In the genomic region with DNA sequence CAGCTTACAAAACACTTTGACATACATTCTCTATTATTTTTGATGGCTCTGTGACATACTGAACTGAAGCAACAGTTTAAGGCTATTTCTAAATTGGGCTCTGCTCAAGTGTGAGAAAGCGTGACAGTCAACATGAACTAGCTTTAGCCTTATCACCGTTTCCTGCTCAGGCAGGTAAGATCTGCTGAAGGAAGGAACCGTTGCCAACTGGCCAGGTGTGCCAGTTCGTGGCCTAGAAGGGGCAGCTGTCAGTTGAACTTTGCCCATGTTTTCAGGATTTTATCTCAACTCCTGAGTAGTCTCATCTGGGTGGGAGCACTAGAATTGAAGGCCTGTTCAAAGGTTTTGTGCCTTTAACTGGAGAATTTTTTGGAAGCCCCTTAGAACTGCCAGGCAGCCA, we compare ENCODE assay signal across 12 cellular contexts.
DNase-seq lines count a peak whose midpoint lies in the region; TF ChIP-seq lines count a peak whose summit lies in the region.
"Had no signal": no experiment of that assay in that cellular context is flagged by ENCODE, and none has a peak within 500 bp of the region (broad histone marks: within the 10 kb centered on the region; RNA-seq: fewer than 3 reads in every experiment).

No MANE protein-coding gene starts in this region.

- intact Hi-C loops in colonic mucosa (cut with DNase I) (no loop called here), sigmoid colon (cut with DNase I) (loop anchor here (10.0 kb wide), 1 partner anchor 306 kb away; no protein-coding TSS in a partner anchor), head of caudate nucleus (cut with DNase I) (no loop called here), posterior vena cava (cut with DNase I) (no loop called here)

- H3K27ac ChIP-seq in colonic mucosa (peak overlapping the region; percentile 78), sigmoid colon (peak overlapping the region in 3 of 4 donors; percentile 42 to 73 (median 70))

- WGBS in sigmoid colon, 2 donors, result 11 to 34% methylated on average over 4 of the region's 4 CpGs

- H3K36me3 ChIP-seq in colonic mucosa, result no peaks in the 10 kb centered on the region
- H3K36me3 ChIP-seq in sigmoid colon, result no peaks in the 10 kb centered on the region

- no peak for TF ChIP-seq POLR2A in sigmoid colon (IDR thresholded peaks at IDR 0.05)

- TF ChIP-seq CTCF in colonic mucosa (IDR thresholded peaks at IDR 0.05) (no peak), sigmoid colon (IDR thresholded peaks at IDR 0.05) (no peak)

- no peak for TF ChIP-seq EP300 in sigmoid colon (IDR thresholded peaks at IDR 0.05)

- H3K4me1 ChIP-seq in colonic mucosa (peaks cover 12% of the 10 kb centered on the region), sigmoid colon (peaks cover 0 to 81% (median 69%) of the 10 kb centered on the region in 4 donors)

- peak overlapping the region in 1 of 2 donors; percentile 65 for H3K9ac ChIP-seq in colonic mucosa (ENCODE audit: low read depth in 2 of 2, low read length in 2 of 2)

- H3K9me3 ChIP-seq in colonic mucosa, result no peaks in the 10 kb centered on the region
- no peaks in the 10 kb centered on the region for H3K9me3 ChIP-seq in sigmoid colon

- DNase-seq in NCI-H1417 (lab: John Stamatoyannopoulos, UW) (peak in 2 of 3 experiments; percentile 47 to 69), NCI-H1417 treated with DMSO at 0.1 percent for 48 hours (lab: John Stamatoyannopoulos, UW) (no peak), NCI-H1105 (lab: John Stamatoyannopoulos, UW) (peak; percentile 82), colonic mucosa (peak; percentile 88), sigmoid colon (no peak), head of caudate nucleus (no peak), mesenteric fat pad (ENCODE audit: low spot score) (no peak), posterior vena cava (ENCODE audit: low spot score) (no peak)
- DNase-seq: aorta, foreskin melanocyte, right cardiac atrium, substantia nigra had no signal

- H3K4me3 ChIP-seq in colonic mucosa (no peak overlapping the region), sigmoid colon (no peak overlapping the region)

- H3K27me3 ChIP-seq in colonic mucosa (no peaks in the 10 kb centered on the region), sigmoid colon (no peaks in the 10 kb centered on the region)

Comparison
In these comparisons a context has a peak if more than half of its experiments do, and no peak if none do; other contexts are left out.
1. DNase-seq: peak in NCI-H1417 (2 of 3), NCI-H1105 (single experiment) and colonic mucosa (single experiment); none in NCI-H1417 treated with DMSO at 0.1 percent for 48 hours (single experiment), sigmoid colon (single experiment), head of caudate nucleus (0 of 42), mesenteric fat pad (single experiment) and posterior vena cava (single experiment).